Comparison of ENCODE assay signal across 15 cellular contexts in genomic region chr18:24497052-24497754, GRCh38. TPM values are rescaled to one million over a fixed set of nuclear protein-coding genes. Genes with fewer than 3 reads are reported as not detected.
A peak's percentile ranks its signal among the peaks of the same experiment; 100 is the strongest.
DNase-seq lines count a peak whose midpoint lies in the region; ATAC-seq and TF ChIP-seq lines count a peak whose summit lies in the region.
"Had no signal": no experiment of that assay in that cellular context is flagged by ENCODE, and none has a peak within 500 bp of the region (broad histone marks: within the 10 kb centered on the region; RNA-seq: fewer than 3 reads in every experiment).

No MANE protein-coding gene starts in this region.

- peak overlapping the region; percentile 50 for H3K27ac ChIP-seq in cingulate gyrus (ENCODE audit: low read depth, low read length)
- H3K27ac ChIP-seq: esophagus muscularis mucosa, sigmoid colon had no signal

- no peaks in the 10 kb centered on the region for H3K36me3 Mint-ChIP-seq in neural crest cell (ENCODE audit: low read depth)
- no peaks in the 10 kb centered on the region for H3K36me3 Mint-ChIP-seq in naive thymus-derived CD8-positive, alpha-beta T cell
- H3K36me3 Mint-ChIP-seq: CD8-positive, alpha-beta T cell; naive thymus-derived CD4-positive, alpha-beta T cell had no signal

- POLR2A ChIA-PET in naive thymus-derived CD8-positive, alpha-beta T cell (lab: Charles Lee) = no interaction called here

- no peak for TF ChIP-seq CTCF in neural crest cell (conservative IDR thresholded peaks at IDR 0.05)

- H3K4me1 Mint-ChIP-seq in neural crest cell = peaks cover 6% of the 10 kb centered on the region
- peaks cover 0 to 6% (median under 1%) of the 10 kb centered on the region in 4 donors for H3K4me1 Mint-ChIP-seq in naive thymus-derived CD8-positive, alpha-beta T cell
- H3K4me1 Mint-ChIP-seq: naive thymus-derived CD4-positive, alpha-beta T cell had no signal

- H3K9me3 Mint-ChIP-seq in neural crest cell = peaks cover 4% of the 10 kb centered on the region
- H3K9me3 Mint-ChIP-seq in naive thymus-derived CD8-positive, alpha-beta T cell = peaks cover 0 to 5% (median 0%) of the 10 kb centered on the region in 9 donors
- H3K9me3 Mint-ChIP-seq: CD8-positive, alpha-beta T cell had no signal

- peak overlapping the region; percentile 5 for H3K27ac Mint-ChIP-seq in neural crest cell (ENCODE audit: unreplicated experiment)
- H3K27ac Mint-ChIP-seq in naive thymus-derived CD8-positive, alpha-beta T cell = no peak overlapping the region
- H3K27ac Mint-ChIP-seq: CD8-positive, alpha-beta T cell; naive thymus-derived CD4-positive, alpha-beta T cell had no signal

- ATAC-seq in naive thymus-derived CD8-positive, alpha-beta T cell = no peak
- no peak for ATAC-seq in HG03135 (IDR thresholded peaks at IDR 0.05; ENCODE audit: unreplicated experiment)
- ATAC-seq: CD8-positive, alpha-beta T cell; naive thymus-derived CD4-positive, alpha-beta T cell had no signal

- no peak overlapping the region for H3K4me3 Mint-ChIP-seq in neural crest cell
- no peak overlapping the region for H3K4me3 Mint-ChIP-seq in naive thymus-derived CD8-positive, alpha-beta T cell
- H3K4me3 Mint-ChIP-seq: CD8-positive, alpha-beta T cell; naive thymus-derived CD4-positive, alpha-beta T cell had no signal

- DNase-seq in GM04504 (ENCODE audit: low read depth) = peak; percentile 64
- DNase-seq in NCI-H446 treated with DMSO at 0.1 percent for 48 hours (lab: John Stamatoyannopoulos, UW) = peak; percentile 69
- no peak for DNase-seq in neural crest cell (ENCODE audit: low read depth, low spot score)
- DNase-seq in naive thymus-derived CD8-positive, alpha-beta T cell = no peak
- DNase-seq in CD1c-positive myeloid dendritic cell (ENCODE audit: extremely low spot score) = no peak
- no peak for DNase-seq in activated gamma-delta T cell treated with Interleukin-2 at 50 U/mL for 16 hours
- DNase-seq: activated CD4-positive, CD25-positive, alpha-beta regulatory T cell; CD8-positive, alpha-beta T cell; left cardiac atrium; naive thymus-derived CD4-positive, alpha-beta T cell; NCI-H1105 treated with DMSO at 0.1 percent for 48 hours; sigmoid colon had no signal

- no peaks in the 10 kb centered on the region for H3K27me3 Mint-ChIP-seq in neural crest cell (ENCODE audit: low read depth)
- peaks cover 4 to 23% (median 11%) of the 10 kb centered on the region in 5 donors for H3K27me3 Mint-ChIP-seq in naive thymus-derived CD8-positive, alpha-beta T cell

RNA-seq across cellular contexts. Expression of gene HRH4, which starts 36.8 kb away (rescaled TPM):
- 0.07 TPM in 1 of 2 replicates, not detected in the other for total RNA-seq in neural crest cell
- total RNA-seq in naive thymus-derived CD8-positive, alpha-beta T cell = not detected
- polyA plus RNA-seq in naive thymus-derived CD8-positive, alpha-beta T cell = under 1 TPM in 1 of 3 donors, not detected in 2; 0.29 TPM
- total RNA-seq: CD8-positive, alpha-beta T cell; left cardiac atrium had no signal
- polyA plus RNA-seq: naive thymus-derived CD4-positive, alpha-beta T cell had no signal

Comparison
In these comparisons a context has a peak if more than half of its experiments do, and no peak if none do; other contexts are left out.
1. DNase-seq: peak in GM04504 (single experiment) and NCI-H446 treated with DMSO at 0.1 percent for 48 hours (single experiment); none in neural crest cell (single experiment), naive thymus-derived CD8-positive, alpha-beta T cell (0 of 10), CD1c-positive myeloid dendritic cell (single experiment) and activated gamma-delta T cell treated with Interleukin-2 at 50 U/mL for 16 hours (single experiment).